In the genomic region with DNA sequence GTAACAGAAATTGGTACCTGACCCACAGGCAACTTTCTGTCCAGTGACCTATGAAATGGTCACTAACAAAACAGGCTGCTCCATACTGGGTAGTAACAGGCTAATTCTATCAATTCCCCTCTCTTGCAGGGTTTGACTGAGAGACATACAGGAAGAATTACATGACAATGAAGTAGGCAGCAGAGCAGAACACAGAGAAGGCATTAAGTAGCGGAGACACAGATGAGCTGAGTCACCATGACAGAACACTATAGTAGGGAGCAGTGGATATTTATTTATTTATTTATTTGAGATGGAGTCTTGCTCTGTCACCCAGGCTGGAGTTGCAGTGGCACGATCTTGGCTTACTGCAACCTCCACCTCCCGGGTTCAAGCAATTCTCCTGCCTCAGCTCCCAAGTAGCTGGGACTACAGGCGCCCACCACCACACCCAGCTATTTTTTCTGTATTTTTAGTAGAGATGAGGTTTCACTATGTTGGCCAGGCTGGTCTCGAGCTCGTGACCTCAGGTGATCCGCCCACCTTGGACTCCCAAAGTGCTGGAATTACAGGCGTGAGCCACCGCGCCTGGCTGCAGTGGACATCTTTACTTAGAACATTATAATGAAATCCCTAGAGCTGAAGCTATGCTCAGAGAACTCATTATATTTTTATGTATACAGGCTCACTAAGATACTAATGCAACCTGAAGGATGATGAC, we compare ENCODE assay signal across 1 cellular context.
TF ChIP-seq lines count a peak whose summit lies in the region.

No MANE protein-coding gene starts in this region.

TF ChIP-seq in H1, 55 proteins besides CTCF, POLR2A, EP300 and RAD21 (continued from another document):
- TF ChIP-seq POU5F1 (IDR thresholded peaks at IDR 0.05; ENCODE audit: low read depth, low read length): peak; percentile 70
